8 cellular contexts compared by ENCODE assay signal in genomic region chr3:195441476-195441970, GRCh38. TPM values are rescaled to one million over a fixed set of nuclear protein-coding genes. Genes with fewer than 3 reads are reported as not detected.
DNase-seq lines count a peak whose midpoint lies in the region; ATAC-seq and TF ChIP-seq lines count a peak whose summit lies in the region.

No MANE protein-coding gene starts in this region.

- no peaks in the 10 kb centered on the region for H3K9me3 ChIP-seq in ES-I3 (ENCODE audit: control insufficient read depth, insufficient read depth, low read length)
- no peaks in the 10 kb centered on the region for H3K9me3 ChIP-seq in MM.1S (replicated peaks; ENCODE audit: insufficient read depth, low read length)
- H3K9me3 ChIP-seq in aorta (ENCODE audit: control insufficient read depth, low read length), result no peaks in the 10 kb centered on the region

- H4K20me1 ChIP-seq in MM.1S (ENCODE audit: insufficient read depth, low read length), result no peaks in the 10 kb centered on the region

- peak overlapping the region; percentile 73 for H3K4me2 ChIP-seq in MM.1S (ENCODE audit: low read depth, low read length)

- H3K27me3 Mint-ChIP-seq in chondrocyte (ENCODE audit: low read depth), result no peaks in the 10 kb centered on the region

- peak overlapping the region; percentile 95 for H3K27ac Mint-ChIP-seq in chondrocyte (ENCODE audit: unreplicated experiment)

- no peak for ATAC-seq in aorta (ENCODE audit: low FRiP score)
- ATAC-seq in GM19395 (IDR thresholded peaks at IDR 0.05; ENCODE audit: unreplicated experiment), result no peak

- WGBS in aorta, 2 donors, result 25% methylated on average over 12 of the region's 12 CpGs

- peaks cover 36% of the 10 kb centered on the region for H3K4me1 Mint-ChIP-seq in chondrocyte (ENCODE audit: low read depth)

- H3K9me3 Mint-ChIP-seq in chondrocyte (ENCODE audit: low read depth), result no peaks in the 10 kb centered on the region

- peaks cover 13% of the 10 kb centered on the region; the same call in 1 of the 2 replicates for H3K4me1 ChIP-seq in ES-I3 (ENCODE audit: insufficient read depth, low read length)
- peaks cover 26% of the 10 kb centered on the region for H3K4me1 ChIP-seq in MM.1S (ENCODE audit: low read length)
- no peaks in the 10 kb centered on the region for H3K4me1 ChIP-seq in aorta (ENCODE audit: control insufficient read depth in 1 of 2, insufficient read depth in 2 of 2, low read length in 2 of 2)

- H3K4me3 Mint-ChIP-seq in chondrocyte (ENCODE audit: unreplicated experiment), result peak overlapping the region; percentile 95

- DNase-seq in MM.1S (peak; percentile 37), chondrocyte (ENCODE audit: low spot score) (no peak), midbrain (lab: John Stamatoyannopoulos, UW) (peak; percentile 56), aorta (no peak), globus pallidus (ENCODE audit: low spot score) (no peak), middle frontal gyrus (ENCODE audit: extremely low spot score, low spot score) (no peak)

- intact Hi-C loops in aorta (cut with DNase I), result loop anchor here (5.0 to 10.0 kb wide), 2 partner anchors 101 to 167 kb away; partner anchors contain the start of genes PPP1R2 (in 1 of the 2) and XXYLT1 (in 1 of the 2)

- H3K9me2 ChIP-seq in MM.1S (replicated peaks; ENCODE audit: insufficient read depth, low read length), result no peaks in the 10 kb centered on the region

- H3K27ac ChIP-seq in MM.1S (ENCODE audit: low read length) (peak overlapping the region; percentile 81; the same call in 1 of the 2 replicates), aorta (ENCODE audit: low read depth in 1 of 2, low read length in 2 of 2) (peak overlapping the region in 1 of 2 donors; percentile 23)

- H3K4me3 ChIP-seq in MM.1S (ENCODE audit: low read length) (peak overlapping the region; percentile 89), aorta (ENCODE audit: low read length in 2 of 2) (peak overlapping the region; percentile 70 to 94)

- peaks cover 61% of the 10 kb centered on the region for H3K79me2 ChIP-seq in MM.1S (ENCODE audit: low read length)

- H3F3A ChIP-seq in MM.1S (ENCODE audit: insufficient read depth, low read length), result peaks cover 23% of the 10 kb centered on the region

- H3K36me3 ChIP-seq in ES-I3 (ENCODE audit: insufficient read depth, low read length) (no peaks in the 10 kb centered on the region), MM.1S (replicated peaks; ENCODE audit: insufficient read depth, low read length) (no peaks in the 10 kb centered on the region), aorta (ENCODE audit: control insufficient read depth in 1 of 2, insufficient read depth in 2 of 2, low read length in 1 of 2) (no peaks in the 10 kb centered on the region)

- TF ChIP-seq CTCF in MM.1S (IDR thresholded peaks at IDR 0.05; ENCODE audit: low read length) (no peak), chondrocyte (IDR thresholded peaks at IDR 0.05) (no peak)

- H3K27me3 ChIP-seq in MM.1S (replicated peaks; ENCODE audit: insufficient read depth, low read length) (no peaks in the 10 kb centered on the region), aorta (ENCODE audit: control insufficient read depth in 1 of 2, insufficient read depth in 2 of 2, low read length in 1 of 2) (no peaks in the 10 kb centered on the region)

- peak overlapping the region; percentile 85 for H2AFZ ChIP-seq in MM.1S (ENCODE audit: low read length)

- H3K36me3 Mint-ChIP-seq in chondrocyte (ENCODE audit: low read depth), result no peaks in the 10 kb centered on the region

- H3K9ac ChIP-seq in ES-I3 (ENCODE audit: low read depth, low read length) (peak overlapping the region; percentile 90), MM.1S (ENCODE audit: low read length) (peak overlapping the region; percentile 81; the same call in 1 of the 2 replicates)

RNA-seq across cellular contexts. Expression of gene ACAP2, which starts 1.3 kb away (rescaled TPM):
- total RNA-seq in chondrocyte (43.3 to 47.5 TPM (median 45.0 TPM) in 3 replicates), aorta (10 to 100 TPM; 38.7 to 70.3 TPM)
- 1 to 10 TPM; 6.5 to 9.9 TPM for polyA plus RNA-seq in aorta

Comparison
In these comparisons a context has a peak if more than half of its experiments do, and no peak if none do; other contexts are left out.
1. DNase-seq: peak in MM.1S (single experiment) and midbrain (single experiment); none in chondrocyte (single experiment), aorta (0 of 2), globus pallidus (single experiment) and middle frontal gyrus (single experiment).